ENCODE assay signal across 13 cellular contexts in genomic region chr3:148158210-148158609, GRCh38.
DNase-seq lines count a peak whose midpoint lies in the region; ATAC-seq, FAIRE-seq and TF ChIP-seq lines count a peak whose summit lies in the region.
"Had no signal": no experiment of that assay in that cellular context is flagged by ENCODE, and none has a peak within 500 bp of the region (broad histone marks: within the 10 kb centered on the region; RNA-seq: fewer than 3 reads in every experiment).

No MANE protein-coding gene starts in this region.

- ATAC-seq in HG03565 (IDR thresholded peaks at IDR 0.05; ENCODE audit: unreplicated experiment) = no peak

- no peaks in the 10 kb centered on the region for H3K27me3 ChIP-seq in kidney epithelial cell (ENCODE audit: control insufficient read depth, insufficient read depth, low read length)
- H3K27me3 ChIP-seq: BLaER1 treated with 17β-estradiol and CSF1 and Interleukin-3, amounts not matched to agents 10 nM and 100 nM; pancreas had no signal

- CTCF ChIA-PET in GM10248 (lab: Yijun Ruan, JAX) = no interaction called here

- no peak overlapping the region for H3K4me3 ChIP-seq in astrocyte of the spinal cord (ENCODE audit: low read depth, low read length)
- H3K4me3 ChIP-seq in kidney epithelial cell (ENCODE audit: low read depth, low read length) = no peak overlapping the region
- H3K4me3 ChIP-seq: BLaER1 treated with 17β-estradiol and CSF1 and Interleukin-3, amounts not matched to agents 10 nM and 100 nM; pancreas had no signal

- TF ChIP-seq CTCF in astrocyte of the spinal cord (IDR thresholded peaks at IDR 0.05; ENCODE audit: low read depth, low read length) (no peak), kidney epithelial cell (IDR thresholded peaks at IDR 0.05; ENCODE audit: insufficient read depth, low read length, poor library complexity, severe bottlenecking) (no peak), GM10248 (IDR thresholded peaks at IDR 0.05; ENCODE audit: control extremely low read depth, extremely low read depth, low read depth, missing control alignments) (no peak)

- H3K36me3 ChIP-seq in kidney epithelial cell (ENCODE audit: control insufficient read depth, insufficient read depth, low read length) = no peaks in the 10 kb centered on the region
- H3K36me3 ChIP-seq: BLaER1 treated with 17β-estradiol and CSF1 and Interleukin-3, amounts not matched to agents 10 nM and 100 nM; pancreas had no signal

- POLR2A ChIA-PET in GM10248 (lab: Yijun Ruan, JAX) = no interaction called here

- no peak for FAIRE-seq in HTR-8/SVneo (lab: Jason Lieb, UNC)
- FAIRE-seq: pancreas had no signal

- in situ Hi-C loops in ACHN (cut with HindIII; ENCODE audit: low pct_ligation_motif_present, low pct_unique_long_range_greater_than_20kb, low sequenced_read_pairs) (no loop called here), astrocyte of the spinal cord (cut with HindIII; ENCODE audit: low sequenced_read_pairs) (no loop called here)

- DNase-seq in ACHN = peak; percentile 41
- peak; percentile 30 for DNase-seq in HTR-8/SVneo (ENCODE audit: insufficient read length, low spot score)
- peak; percentile 77 for DNase-seq in astrocyte of the spinal cord (ENCODE audit: low read depth, low spot score)
- peak; percentile 4 for DNase-seq in kidney epithelial cell (ENCODE audit: low read depth)
- DNase-seq in NCI-H2081 treated with DMSO at 0.1 percent for 48 hours (lab: John Stamatoyannopoulos, UW) = no peak
- no peak for DNase-seq in GM10248 (ENCODE audit: extremely low spot score)
- no peak for DNase-seq in activated CD4-positive, alpha-beta T cell treated with anti-CD3 and anti-CD28 coated beads, Interleukin-2, amount 50 U/mL, for 48 hours
- DNase-seq: activated effector memory CD4-positive, alpha-beta T cell treated with Interleukin-2 at 50 U/mL for 16 hours; islet precursor cell; NCI-H1417 had no signal

Comparison
In these comparisons a context has a peak if more than half of its experiments do, and no peak if none do; other contexts are left out.
1. DNase-seq: peak in ACHN (single experiment), HTR-8/SVneo (single experiment), astrocyte of the spinal cord (single experiment) and kidney epithelial cell (single experiment); none in NCI-H2081 treated with DMSO at 0.1 percent for 48 hours (single experiment), GM10248 (single experiment) and activated CD4-positive, alpha-beta T cell treated with anti-CD3 and anti-CD28 coated beads, Interleukin-2, amount 50 U/mL, for 48 hours (0 of 2).